8 cellular contexts compared by ENCODE assay signal in the genomic region with DNA sequence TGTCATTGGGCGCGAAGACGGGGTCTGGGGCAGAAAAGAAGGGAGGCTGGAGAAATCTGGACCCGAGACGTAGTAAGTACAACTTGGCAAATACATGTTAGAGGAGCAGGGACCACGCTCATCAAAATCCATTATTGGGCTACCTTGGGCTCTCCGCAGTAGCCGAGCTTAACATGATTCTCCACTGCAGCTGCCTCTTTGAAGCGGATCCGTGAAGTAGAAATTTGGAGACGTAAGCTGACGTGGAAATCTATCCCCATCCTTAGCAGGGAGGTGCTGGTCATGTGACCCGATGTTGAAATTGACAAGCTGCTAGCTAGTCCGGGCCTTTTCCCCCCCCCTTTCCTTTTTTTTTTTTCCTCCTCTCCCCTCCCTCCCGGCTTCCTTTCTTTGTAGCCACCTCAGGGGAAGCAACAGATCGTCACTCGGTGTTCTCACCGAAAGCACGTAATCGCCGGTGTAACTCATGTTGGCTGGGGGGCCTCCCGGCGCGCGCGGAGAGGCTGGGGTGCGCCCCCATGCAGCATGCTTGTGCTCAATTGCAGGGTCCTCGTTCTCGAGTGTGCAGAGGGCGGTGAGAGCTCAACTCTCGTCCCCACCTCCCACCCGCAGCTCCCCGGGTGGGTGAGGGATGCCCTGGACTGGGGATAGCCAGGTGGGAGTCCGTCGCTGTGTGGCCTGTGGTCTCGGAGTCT. TPM values are rescaled to one million over a fixed set of nuclear protein-coding genes. Genes with fewer than 3 reads are reported as not detected.
DNase-seq lines count a peak whose midpoint lies in the region; ATAC-seq and TF ChIP-seq lines count a peak whose summit lies in the region.

A gene (minus strand): TSS at position 220 of the 695 bp plus-strand sequence. CDS start 88 bp downstream, at position 132.

- H3K9me3 ChIP-seq in adrenal gland (replicated peaks in 1 of 3) (no peaks in the 10 kb centered on the region), mesodermal cell (ENCODE audit: control insufficient read depth, low read length) (no peaks in the 10 kb centered on the region)

- H3K27ac ChIP-seq in adrenal gland (no peak within 1 kb of the TSS), mesodermal cell (ENCODE audit: low read depth, low read length, severe bottlenecking) (no peak within 1 kb of the TSS)

- ATAC-seq in HG03378 (IDR thresholded peaks at IDR 0.05; ENCODE audit: unreplicated experiment) = no peak

- DNase-seq in DMS79 treated with DMSO at 0.1 percent for 48 hours (lab: John Stamatoyannopoulos, UW) (peak; percentile 54), Kasumi-1 (lab: John Stamatoyannopoulos, UW) (peak; percentile 52 to 62), adrenal gland (peak in 6 of 7 donors; percentile 15 to 49 (median 32)), COR-L47 (lab: John Stamatoyannopoulos, UW) (no peak), NCI-H345 treated with DMSO at 0.1 percent for 48 hours (lab: John Stamatoyannopoulos, UW; ENCODE audit: unreplicated experiment) (no peak), middle frontal gyrus (ENCODE audit: extremely low spot score, low spot score) (no peak)

- peak within 1 kb of the TSS in 1 of 4 donors; percentile 42 for H3K4me3 ChIP-seq in adrenal gland
- H3K4me3 ChIP-seq in mesodermal cell (ENCODE audit: extremely low read depth, insufficient read depth, low read length, poor library complexity, severe bottlenecking) = peak within 1 kb of the TSS; percentile 34

- H3K27me3 ChIP-seq in adrenal gland = peaks cover 100% of the 10 kb centered on the region

- WGBS in adrenal gland, 4 donors = 7 to 15% (median 9%) methylated on average over 27 to 36 of the region's 36 CpGs
- 2 to 3% methylated on average over 20 to 33 of the region's 36 CpGs for WGBS in mesodermal cell (ENCODE audit: insufficient coverage in 2 of 2), 2 experiments

- H3K4me1 ChIP-seq in adrenal gland (replicated peaks in 1 of 2) (peaks cover 10 to 33% of the 10 kb centered on the region in 2 donors), mesodermal cell (ENCODE audit: control insufficient read depth, insufficient read depth, low read length, poor library complexity, severe bottlenecking) (peaks cover 18% of the 10 kb centered on the region)

- intact Hi-C loops in adrenal gland (cut with DNase I) = loop anchor here in 1 of 2 donors (10.0 kb wide), 1 partner anchor 1310 kb away; no protein-coding TSS in a partner anchor

- no peak for TF ChIP-seq POLR2A in adrenal gland (IDR thresholded peaks at IDR 0.05)

- no peak for TF ChIP-seq CTCF in adrenal gland (IDR thresholded peaks at IDR 0.05)

- no peaks in the 10 kb centered on the region for H3K36me3 ChIP-seq in adrenal gland (replicated peaks in 1 of 2)
- H3K36me3 ChIP-seq in mesodermal cell (ENCODE audit: control insufficient read depth, insufficient read depth, low read length) = no peaks in the 10 kb centered on the region

RNA-seq across cellular contexts. Expression of the gene that starts here (rescaled TPM):
- 1 to 10 TPM in 5 of 8 donors, under 1 TPM in 2, not detected in 1; 0.13 to 2.4 (median 1.2) TPM for total RNA-seq in adrenal gland
- polyA plus RNA-seq in adrenal gland = 1 to 10 TPM in 1 of 3 donors, under 1 TPM in 2; 0.20 to 3.0 (median 0.40) TPM
- polyA plus RNA-seq in mesodermal cell (2013, experiment 1 of 2) = 2.0 TPM
- 1.8 TPM for polyA plus RNA-seq in mesodermal cell (2013, experiment 2 of 2)

Comparison
In these comparisons a context has a peak if more than half of its experiments do, and no peak if none do; other contexts are left out.
1. DNase-seq: peak in DMS79 treated with DMSO at 0.1 percent for 48 hours (single experiment), Kasumi-1 (2 of 2) and adrenal gland (6 of 7); none in COR-L47 (single experiment), NCI-H345 treated with DMSO at 0.1 percent for 48 hours (single experiment) and middle frontal gyrus (single experiment).